Comparison of ENCODE assay signal across 25 cellular contexts in genomic region chr11:118068945-118069612, GRCh38. TPM values are rescaled to one million over a fixed set of nuclear protein-coding genes. Genes with fewer than 3 reads are reported as not detected.
A peak's percentile ranks its signal among the peaks of the same experiment; 100 is the strongest.
DNase-seq lines count a peak whose midpoint lies in the region; ATAC-seq, FAIRE-seq and TF ChIP-seq lines count a peak whose summit lies in the region.
"Had no signal": no experiment of that assay in that cellular context is flagged by ENCODE, and none has a peak within 500 bp of the region (broad histone marks: within the 10 kb centered on the region; RNA-seq: fewer than 3 reads in every experiment).

No MANE protein-coding gene starts in this region.

- H3K4me3 ChIP-seq in OCI-LY1 (ENCODE audit: low read depth, low read length, poor library complexity, severe bottlenecking): no peak overlapping the region
- H3K4me3 ChIP-seq in H1 (ENCODE audit: extremely low read depth in 1 of 4, insufficient read depth in 2 of 4, low read depth in 3 of 4, low read length in 4 of 4): no peak overlapping the region
- H3K4me3 ChIP-seq: GM23248, K562 had no signal

- H2BK120ac ChIP-seq in H1 (replicated peaks; ENCODE audit: low read depth, low read length): no peak overlapping the region

- no peaks in the 10 kb centered on the region for H3K79me1 ChIP-seq in H1 (ENCODE audit: low read depth, low read length)

- no peak for TF ChIP-seq EP300 in H1 (IDR thresholded peaks at IDR 0.05; ENCODE audit: borderline replicate concordance in 1 of 2, low read depth in 2 of 2, low read length in 2 of 2)

- no peak overlapping the region for H4K8ac ChIP-seq in H1 (ENCODE audit: extremely low read depth, insufficient read depth, low read length)

- TF ChIP-seq CTCF in OCI-LY1 (IDR thresholded peaks at IDR 0.05; ENCODE audit: low read length) (peak; percentile 2; the same call in 1 of the 2 replicates), H1 (IDR thresholded peaks at IDR 0.05; ENCODE audit: control extremely low read depth in 1 of 3, insufficient read depth in 1 of 3, low read depth in 1 of 3, low read length in 3 of 3) (no peak), GM10266 (IDR thresholded peaks at IDR 0.05; ENCODE audit: control insufficient read depth, insufficient read depth, low read depth, missing control alignments) (no peak)

- POLR2A ChIA-PET in H1 (lab: Charles Lee; ENCODE audit: partially characterized antibody): no interaction called here

- H3K9me3 ChIP-seq in OCI-LY1 (ENCODE audit: low read length): no peaks in the 10 kb centered on the region
- H3K9me3 ChIP-seq in H1 (ENCODE audit: insufficient read depth in 2 of 2, low read depth in 1 of 2, low read length in 1 of 2): no peaks in the 10 kb centered on the region
- H3K9me3 ChIP-seq: BE2C had no signal

- no peaks in the 10 kb centered on the region for H3K9me2 ChIP-seq in OCI-LY1 (ENCODE audit: low read depth, low read length)

- H3K36me3 ChIP-seq in OCI-LY1 (ENCODE audit: insufficient read depth, low read length) (no peaks in the 10 kb centered on the region), H1 (ENCODE audit: control insufficient read depth in 2 of 4, insufficient read depth in 4 of 4, low read length in 3 of 4) (no peaks in the 10 kb centered on the region)
- H3K36me3 ChIP-seq: BE2C had no signal

- H2BK20ac ChIP-seq in H1 (ENCODE audit: low read length): 0 out of 2 replicates have a peak overlapping the region, but pooled peaks have one; percentile 6

- no peak overlapping the region for H2AFZ ChIP-seq in OCI-LY1 (ENCODE audit: low read length)
- no peak overlapping the region for H2AFZ ChIP-seq in H1 (ENCODE audit: low read length)
- H2AFZ ChIP-seq: GM23248 had no signal

- no peak for TF ChIP-seq RAD21 in H1 (IDR thresholded peaks at IDR 0.05 in 1 of 2, conservative IDR thresholded peaks at IDR 0.05 in 1 of 2; ENCODE audit: low read depth in 2 of 2, low read length in 2 of 2)

- DNase-seq in activated naive CD8-positive, alpha-beta T cell treated with anti-CD3 and anti-CD28 coated beads, Interleukin-2, amount 50 U/mL, for 24 hours: no peak
- no peak for DNase-seq in activated naive CD8-positive, alpha-beta T cell treated with anti-CD3 and anti-CD28 coated beads for 36 hours
- DNase-seq in H1 (ENCODE audit: low read depth in 1 of 2, low spot score in 2 of 2) (no peak), putamen (ENCODE audit: low spot score) (peak; percentile 63), GM10266 (ENCODE audit: extremely low spot score) (no peak)
- DNase-seq: BE2C; CD4-positive, CD25-positive, alpha-beta regulatory T cell; CD8-positive, alpha-beta memory T cell; COR-L47; DMS 273 treated with DMSO at 0.1 percent for 48 hours; DMS53; GM23248; HCEC 1CT; IMR-90 had no signal

- H3K27me3 ChIP-seq in OCI-LY1 (ENCODE audit: insufficient read depth, low read length) (no peaks in the 10 kb centered on the region), H1 (replicated peaks in 1 of 4; ENCODE audit: control insufficient read depth in 3 of 4, extremely low read depth in 1 of 4, insufficient read depth in 3 of 4, low read length in 3 of 4) (no peaks in the 10 kb centered on the region)
- H3K27me3 ChIP-seq: BE2C had no signal

- H3K4me2 ChIP-seq in OCI-LY1 (ENCODE audit: low read length): no peak overlapping the region
- H3K4me2 ChIP-seq in H1 (ENCODE audit: insufficient read depth in 1 of 2, low read depth in 2 of 2, low read length in 2 of 2): no peak overlapping the region

- H3K9ac ChIP-seq in OCI-LY1 (ENCODE audit: low read length) (no peak overlapping the region), H1 (replicated peaks in 1 of 4; ENCODE audit: extremely low read depth in 1 of 4, low read depth in 3 of 4, low read length in 3 of 4) (no peak overlapping the region)
- H3K9ac ChIP-seq: GM23248 had no signal

- H2BK12ac ChIP-seq in H1 (ENCODE audit: low read depth, low read length): no peak overlapping the region

- no peak for TF ChIP-seq POLR2A in H1 (IDR thresholded peaks at IDR 0.05; ENCODE audit: control extremely low read depth in 1 of 2, low read depth in 2 of 2, low read length in 2 of 2)

- no peaks in the 10 kb centered on the region for H3K4me1 ChIP-seq in OCI-LY1 (ENCODE audit: insufficient read depth, low read length, severe bottlenecking)
- peaks cover 0 to 6% (median 3%) of the 10 kb centered on the region in 4 experiments; a peak in 3 of 7 replicates for H3K4me1 ChIP-seq in H1 (replicated peaks in 1 of 4; ENCODE audit: control insufficient read depth in 3 of 4, insufficient read depth in 4 of 4, low read length in 3 of 4)
- H3K4me1 ChIP-seq: BE2C had no signal

- H3K14ac ChIP-seq in H1 (ENCODE audit: insufficient read length): no peak overlapping the region

- no peaks in the 10 kb centered on the region for H3K36me3 Mint-ChIP-seq in activated naive CD8-positive, alpha-beta T cell treated with anti-CD3 and anti-CD28 coated beads, Interleukin-2, amount 50 U/mL, for 24 hours (ENCODE audit: low read depth)
- H3K36me3 Mint-ChIP-seq in activated naive CD8-positive, alpha-beta T cell treated with anti-CD3 and anti-CD28 coated beads for 36 hours: no peaks in the 10 kb centered on the region
- H3K36me3 Mint-ChIP-seq: CD4-positive, CD25-positive, alpha-beta regulatory T cell had no signal

- H3K23me2 ChIP-seq in H1 (ENCODE audit: low read depth, low read length): no peaks in the 10 kb centered on the region

- CTCF ChIA-PET in H1 (lab: Charles Lee; ENCODE audit: partially characterized antibody): interaction anchor here (0.7 to 3.3 kb wide), 12 partner anchors 10 to 622 kb away, joined by 3 to 18 read pairs (median 3); no protein-coding TSS in a partner anchor

- 91% methylated on average over 10 of the region's 10 CpGs; no CpG with 5 or more reads in 1 of the 2 experiments for WGBS in H1 (ENCODE audit: extremely low coverage in 1 of 2, insufficient coverage in 1 of 2, insufficient read length in 1 of 2, insufficient replicate concordance in 2 of 2, low coverage in 1 of 2, low lambda C conversion rate in 2 of 2, missing lambda C conversion rate in 1 of 2), 2 experiments

- peaks cover under 1% of the 10 kb centered on the region for H3K27me3 Mint-ChIP-seq in activated naive CD8-positive, alpha-beta T cell treated with anti-CD3 and anti-CD28 coated beads, Interleukin-2, amount 50 U/mL, for 24 hours
- no peaks in the 10 kb centered on the region for H3K27me3 Mint-ChIP-seq in activated naive CD8-positive, alpha-beta T cell treated with anti-CD3 and anti-CD28 coated beads for 36 hours

- H2AK5ac ChIP-seq in H1 (ENCODE audit: low read depth, low read length): no peak overlapping the region

- peaks cover 24% of the 10 kb centered on the region for H3K4me1 Mint-ChIP-seq in activated naive CD8-positive, alpha-beta T cell treated with anti-CD3 and anti-CD28 coated beads, Interleukin-2, amount 50 U/mL, for 24 hours
- peaks cover 3% of the 10 kb centered on the region for H3K4me1 Mint-ChIP-seq in activated naive CD8-positive, alpha-beta T cell treated with anti-CD3 and anti-CD28 coated beads for 36 hours
- H3K4me1 Mint-ChIP-seq: CD4-positive, CD25-positive, alpha-beta regulatory T cell had no signal

- no peak overlapping the region for H3K56ac ChIP-seq in H1 (replicated peaks; ENCODE audit: insufficient read length, low read depth, low read length)

- H3K27ac ChIP-seq in OCI-LY1 (ENCODE audit: low read depth, low read length, poor library complexity, severe bottlenecking): no peak overlapping the region
- H3K27ac ChIP-seq in H1 (ENCODE audit: low read depth, low read length): no peak overlapping the region
- H3K27ac ChIP-seq: GM23248, HL-60 had no signal

- FAIRE-seq in H1 (lab: Jason Lieb, UNC): no peak
- FAIRE-seq: G401.6, GM12892, GM18507, H54 had no signal

- H3F3A ChIP-seq in OCI-LY1 (ENCODE audit: insufficient read depth, low read length): no peaks in the 10 kb centered on the region

- H3K9me3 Mint-ChIP-seq in activated naive CD8-positive, alpha-beta T cell treated with anti-CD3 and anti-CD28 coated beads, Interleukin-2, amount 50 U/mL, for 24 hours: no peaks in the 10 kb centered on the region
- H3K9me3 Mint-ChIP-seq in activated naive CD8-positive, alpha-beta T cell treated with anti-CD3 and anti-CD28 coated beads for 36 hours: no peaks in the 10 kb centered on the region
- H3K9me3 Mint-ChIP-seq: CD8-positive, alpha-beta memory T cell had no signal

- H4K20me1 ChIP-seq in OCI-LY1 (ENCODE audit: insufficient read depth, low read length): no peaks in the 10 kb centered on the region
- no peaks in the 10 kb centered on the region for H4K20me1 ChIP-seq in H1 (replicated peaks in 1 of 2; ENCODE audit: control insufficient read depth in 1 of 2, insufficient read depth in 2 of 2, low read length in 2 of 2)

- H2BK5ac ChIP-seq in H1 (ENCODE audit: low read depth, low read length): no peak overlapping the region

- H3K23ac ChIP-seq in H1 (ENCODE audit: insufficient read length): no peak overlapping the region

- H4K5ac ChIP-seq in H1 (ENCODE audit: insufficient read length, low read depth, low read length): no peak overlapping the region

- H3K79me2 ChIP-seq in OCI-LY1 (ENCODE audit: insufficient read depth, low read length) (no peaks in the 10 kb centered on the region), H1 (ENCODE audit: control insufficient read depth in 1 of 2, insufficient read depth in 2 of 2, low read length in 2 of 2) (no peaks in the 10 kb centered on the region)

- H3K27ac Mint-ChIP-seq in activated naive CD8-positive, alpha-beta T cell treated with anti-CD3 and anti-CD28 coated beads, Interleukin-2, amount 50 U/mL, for 24 hours: peak overlapping the region; percentile 1
- no peak overlapping the region for H3K27ac Mint-ChIP-seq in activated naive CD8-positive, alpha-beta T cell treated with anti-CD3 and anti-CD28 coated beads for 36 hours
- H3K27ac Mint-ChIP-seq: CD8-positive, alpha-beta memory T cell had no signal

- no peak overlapping the region for H3K18ac ChIP-seq in H1 (ENCODE audit: extremely low read depth, low read length)

- no peak overlapping the region for H3K4me3 Mint-ChIP-seq in activated naive CD8-positive, alpha-beta T cell treated with anti-CD3 and anti-CD28 coated beads, Interleukin-2, amount 50 U/mL, for 24 hours
- no peak overlapping the region for H3K4me3 Mint-ChIP-seq in activated naive CD8-positive, alpha-beta T cell treated with anti-CD3 and anti-CD28 coated beads for 36 hours
- H3K4me3 Mint-ChIP-seq: CD4-positive, CD25-positive, alpha-beta regulatory T cell; CD8-positive, alpha-beta memory T cell had no signal

- no peak overlapping the region for H4K91ac ChIP-seq in H1 (replicated peaks; ENCODE audit: insufficient read length, low read length)

- H3K4ac ChIP-seq in H1 (replicated peaks; ENCODE audit: insufficient read length, low read depth, low read length): no peak overlapping the region

- no peak overlapping the region for H2BK15ac ChIP-seq in H1 (ENCODE audit: low read length)

- peak; percentile 74 for ATAC-seq in activated naive CD8-positive, alpha-beta T cell treated with anti-CD3 and anti-CD28 coated beads, Interleukin-2, amount 50 U/mL, for 24 hours
- ATAC-seq in GM21737 (IDR thresholded peaks at IDR 0.05; ENCODE audit: unreplicated experiment): no peak

RNA-seq across cellular contexts. Expression of gene TMPRSS4, which starts 7.8 kb away (rescaled TPM):
- not detected for total RNA-seq in activated naive CD8-positive, alpha-beta T cell treated with anti-CD3 and anti-CD28 coated beads for 36 hours
- 0.58 and 0.69 TPM in 2 replicates for total RNA-seq in H1 (2021; fragmentation: NEBNext Ultra II Directional; extraction: Animal tissue kit (Norgen Biotek cat#: 25700))
- polyA plus RNA-seq in H1 (2011; rRNA removed): 0.11 and 0.13 TPM in 2 replicates
- polyA plus RNA-seq in H1 (2011; cell fraction: cytosol; rRNA removed): 0.44 TPM
- polyA plus RNA-seq in H1 (2011; cell fraction: nucleus; rRNA removed): 0.27 TPM
- polyA plus RNA-seq in H1 (2012, experiment 1 of 2): 0.42 to 0.68 TPM (median 0.60 TPM) in 3 of 4 replicates, not detected in the other
- polyA plus RNA-seq in H1 (2012, experiment 2 of 2): not detected
- polyA plus RNA-seq in H1 (2013, experiment 1 of 2): 0.28 TPM
- polyA plus RNA-seq in H1 (2013, experiment 2 of 2): 0.13 TPM
- polyA minus RNA-seq in H1 (2011; rRNA and poly(A)+ RNA removed): 0.32 and 0.88 TPM in 2 replicates
- polyA minus RNA-seq in H1 (2011; cell fraction: cytosol; rRNA and poly(A)+ RNA removed): not detected
- 1.9 TPM for polyA minus RNA-seq in H1 (2011; cell fraction: nucleus; rRNA and poly(A)+ RNA removed)
- total RNA-seq: A673; CD4-positive, CD25-positive, alpha-beta regulatory T cell; CD8-positive, alpha-beta memory T cell; GM23248; HT1080; IMR-90 had no signal
- polyA plus RNA-seq: AG04450; CD4-positive, CD25-positive, alpha-beta regulatory T cell; CD8-positive, alpha-beta memory T cell; GM23248; IMR-90 had no signal

RNA-seq across cellular contexts. Expression of gene SMIM35, which starts 17.7 kb away (rescaled TPM):
- total RNA-seq in activated naive CD8-positive, alpha-beta T cell treated with anti-CD3 and anti-CD28 coated beads for 36 hours: not detected
- not detected in 2 replicates for total RNA-seq in H1 (2021; fragmentation: NEBNext Ultra II Directional; extraction: Animal tissue kit (Norgen Biotek cat#: 25700))
- not detected in 2 replicates for polyA plus RNA-seq in H1 (2011; rRNA removed)
- not detected for polyA plus RNA-seq in H1 (2011; cell fraction: cytosol; rRNA removed)
- not detected for polyA plus RNA-seq in H1 (2011; cell fraction: nucleus; rRNA removed)
- polyA plus RNA-seq in H1 (2012, experiment 1 of 2): not detected in 4 replicates
- not detected for polyA plus RNA-seq in H1 (2012, experiment 2 of 2)
- polyA plus RNA-seq in H1 (2013, experiment 1 of 2): not detected
- not detected for polyA plus RNA-seq in H1 (2013, experiment 2 of 2)
- not detected in 2 replicates for polyA minus RNA-seq in H1 (2011; rRNA and poly(A)+ RNA removed)
- not detected for polyA minus RNA-seq in H1 (2011; cell fraction: cytosol; rRNA and poly(A)+ RNA removed)
- polyA minus RNA-seq in H1 (2011; cell fraction: nucleus; rRNA and poly(A)+ RNA removed): not detected
- total RNA-seq: A673, GM23248, HT1080, IMR-90, K562 had no signal
- polyA plus RNA-seq: AG04450, GM23248, IMR-90 had no signal
